19 cellular contexts compared by ENCODE assay signal in the genomic region with DNA sequence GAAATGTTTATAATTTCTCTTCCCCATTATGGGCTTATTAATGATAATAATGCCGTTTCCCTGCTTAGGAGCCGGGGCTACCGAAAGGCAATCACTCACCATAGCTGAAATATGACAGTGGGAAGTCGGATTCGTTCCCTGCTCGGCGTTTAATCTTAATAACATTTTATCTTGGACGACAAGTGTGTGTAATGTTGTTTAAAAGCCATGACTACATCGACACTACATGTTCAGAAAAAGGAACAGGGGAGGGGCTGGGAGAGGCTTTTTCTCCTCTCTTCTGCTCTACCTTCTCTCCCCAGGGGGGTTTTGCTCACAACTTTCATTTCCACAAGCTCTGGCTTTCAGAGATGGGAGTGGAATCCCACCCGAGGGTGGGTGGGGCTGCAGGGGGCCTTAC.
DNase-seq lines count a peak whose midpoint lies in the region; ATAC-seq and TF ChIP-seq lines count a peak whose summit lies in the region.
"Had no signal": no experiment of that assay in that cellular context is flagged by ENCODE, and none has a peak within 500 bp of the region (broad histone marks: within the 10 kb centered on the region; RNA-seq: fewer than 3 reads in every experiment).

No MANE protein-coding gene starts in this region.

- DNase-seq in Right ventricle myocardium superior (no peak), cardiac septum (ENCODE audit: low spot score) (no peak), NCI-H1417 treated with DMSO at 0.1 percent for 48 hours (lab: John Stamatoyannopoulos, UW) (peak; percentile 70), substantia nigra (lab: John Stamatoyannopoulos, UW) (no peak), mesothelial cell of epicardium (ENCODE audit: low spot score in 2 of 2, unreplicated experiment in 2 of 2) (no peak), CD14-positive monocyte (ENCODE audit: low spot score) (no peak)
- DNase-seq: CD4-positive, alpha-beta T cell; DMS79; GDM1; GOT3; HFFc6; KBM-7; NCI-H1105 treated with DMSO at 0.1 percent for 48 hours; NCI-H446 treated with DMSO at 0.1 percent for 48 hours; T-cell had no signal

- no peaks in the 10 kb centered on the region for H3K36me3 Mint-ChIP-seq in brain
- H3K36me3 Mint-ChIP-seq in mesothelial cell of epicardium, result no peaks in the 10 kb centered on the region
- H3K36me3 Mint-ChIP-seq in CD14-positive monocyte, result no peaks in the 10 kb centered on the region
- H3K36me3 Mint-ChIP-seq: T-cell had no signal

- H3K9me3 Mint-ChIP-seq in brain (no peaks in the 10 kb centered on the region), mesothelial cell of epicardium (no peaks in the 10 kb centered on the region), CD14-positive monocyte (no peaks in the 10 kb centered on the region)
- H3K9me3 Mint-ChIP-seq: CD4-positive, alpha-beta T cell; HFFc6; T-cell had no signal

- TF ChIP-seq CTCF in brain (conservative IDR thresholded peaks at IDR 0.05), result no peak
- no peak for TF ChIP-seq CTCF in mesothelial cell of epicardium (IDR thresholded peaks at IDR 0.05; ENCODE audit: unreplicated experiment)
- TF ChIP-seq CTCF in CD14-positive monocyte (IDR thresholded peaks at IDR 0.05), result no peak

- H3K27me3 Mint-ChIP-seq in brain, result peaks cover 6% of the 10 kb centered on the region
- peaks cover 26% of the 10 kb centered on the region for H3K27me3 Mint-ChIP-seq in mesothelial cell of epicardium (ENCODE audit: low read depth)
- H3K27me3 Mint-ChIP-seq in CD14-positive monocyte (ENCODE audit: low read depth in 3 of 3), result peaks cover 0 to 3% (median 3%) of the 10 kb centered on the region in 3 donors

- peak; percentile 56 for ATAC-seq in Right ventricle myocardium superior (ENCODE audit: poor library complexity)
- ATAC-seq in GM18519 (IDR thresholded peaks at IDR 0.05; ENCODE audit: low FRiP score, unreplicated experiment), result no peak
- ATAC-seq: T-cell had no signal

- no peak overlapping the region for H3K4me3 Mint-ChIP-seq in brain
- H3K4me3 Mint-ChIP-seq in mesothelial cell of epicardium, result no peak overlapping the region
- H3K4me3 Mint-ChIP-seq in CD14-positive monocyte, result no peak overlapping the region
- H3K4me3 Mint-ChIP-seq: CD4-positive, alpha-beta T cell; HFFc6; T-cell had no signal

- H3K27ac Mint-ChIP-seq in brain, result peak overlapping the region in 4 of 5 experiments; percentile 12 to 91 (median 60)
- no peak overlapping the region for H3K27ac Mint-ChIP-seq in mesothelial cell of epicardium
- H3K27ac Mint-ChIP-seq in CD14-positive monocyte, result no peak overlapping the region
- H3K27ac Mint-ChIP-seq: CD4-positive, alpha-beta T cell; HFFc6; T-cell had no signal

- intact Hi-C loops in Right ventricle myocardium superior (cut with DNase I), result no loop called here
- intact Hi-C loops in cardiac septum (cut with DNase I), result no loop called here
- intact Hi-C loops in CD14-positive monocyte (cut with micrococcal nuclease), result no loop called here

- peak overlapping the region; percentile 85 for H3K27ac ChIP-seq in substantia nigra (ENCODE audit: low read depth, low read length, poor library complexity, severe bottlenecking)
- H3K27ac ChIP-seq: HL-60, SK-N-MC had no signal

- H3K4me1 Mint-ChIP-seq in brain (peaks cover 62% of the 10 kb centered on the region), mesothelial cell of epicardium (peaks cover 9% of the 10 kb centered on the region), CD14-positive monocyte (peaks cover 4% of the 10 kb centered on the region)
- H3K4me1 Mint-ChIP-seq: T-cell had no signal

Comparison
In these comparisons a context has a peak if more than half of its experiments do, and no peak if none do; other contexts are left out.
1. H3K27ac Mint-ChIP-seq: peak in brain (4 of 5); none in mesothelial cell of epicardium (single experiment) and CD14-positive monocyte (0 of 7).